ENCODE assay signal across 8 cellular contexts in genomic region chr11:66344550-66345315, GRCh38. TPM values are rescaled to one million over a fixed set of nuclear protein-coding genes. Genes with fewer than 3 reads are reported as not detected.
DNase-seq lines count a peak whose midpoint lies in the region; ATAC-seq, FAIRE-seq and TF ChIP-seq lines count a peak whose summit lies in the region.

Gene BRMS1 (minus strand): TSS chr11:66345104. CDS start chr11:66342234, 2,870 bp downstream.

- no peaks in the 10 kb centered on the region for H3K9me3 ChIP-seq in kidney (ENCODE audit: control insufficient read depth in 1 of 2, low read length in 2 of 2)

- H3K36me3 ChIP-seq in kidney (ENCODE audit: control insufficient read depth in 1 of 2, insufficient read depth in 2 of 2, low read length in 2 of 2): peaks cover 17 to 19% of the 10 kb centered on the region in 2 donors

- H3K4me3 ChIP-seq in AG10803 (ENCODE audit: low read length) (peak within 1 kb of the TSS; percentile 98), kidney (ENCODE audit: low read length in 2 of 2) (peak within 1 kb of the TSS; percentile 92 to 97)

- TF ChIP-seq CTCF in AG10803 (conservative IDR thresholded peaks at IDR 0.05; ENCODE audit: low read length) (peak; percentile 26; the same call in 1 of the 2 replicates), kidney (IDR thresholded peaks at IDR 0.05; ENCODE audit: borderline replicate concordance, extremely low read depth, insufficient read depth) (no peak)

- intact Hi-C loops in kidney (cut with DNase I): no loop called here

- ATAC-seq in GM19043 (IDR thresholded peaks at IDR 0.05; ENCODE audit: low read depth, unreplicated experiment) (peak; percentile 67), HG03378 (IDR thresholded peaks at IDR 0.05; ENCODE audit: unreplicated experiment) (peak; percentile 59)

- peak within 1 kb of the TSS; percentile 32 to 35 for H3K27ac ChIP-seq in kidney (ENCODE audit: low read depth in 2 of 2, low read length in 2 of 2)

- H3K4me1 ChIP-seq in kidney (ENCODE audit: control insufficient read depth in 1 of 2, insufficient read depth in 1 of 2, low read depth in 1 of 2, low read length in 2 of 2): peaks cover 22 to 27% of the 10 kb centered on the region in 2 donors

- DNase-seq in AG10803 (ENCODE audit: low read depth) (peak; percentile 96), NCI-H510A (lab: John Stamatoyannopoulos, UW) (peak; percentile 88), cerebellar nuclear complex (lab: John Stamatoyannopoulos, UW) (peak; percentile 59 to 93), kidney (peak; percentile 100)
- peak; percentile 94 for DNase-seq in activated CD4-positive, alpha-beta T cell treated with anti-CD3 and anti-CD28 coated beads for 1 hour
- peak; percentile 84 to 87 for DNase-seq in stimulated activated CD4-positive, alpha-beta T cell treated with anti-CD3 and anti-CD28 coated beads, Interleukin-15, amount 100 ng/mL, for 1 hour (ENCODE audit: low read depth in 1 of 2, low spot score in 1 of 2)

- FAIRE-seq in kidney (lab: Jason Lieb, UNC): no peak

- H3K9ac ChIP-seq in kidney (ENCODE audit: low read length in 2 of 2): peak within 1 kb of the TSS; percentile 61 to 86

RNA-seq across cellular contexts. Expression of gene BRMS1, which starts in this region (rescaled TPM):
- total RNA-seq in kidney: 32.8 TPM
- 69.7 TPM for polyA plus RNA-seq in kidney (ENCODE audit: insufficient read depth, low read depth, low replicate concordance)

Comparison
In these comparisons a context has a peak if more than half of its experiments do, and no peak if none do; other contexts are left out.
1. Peak in every context shown above with its lines: DNase-seq, ATAC-seq, H3K4me3 ChIP-seq and H3K27ac ChIP-seq.